25 cellular contexts compared by ENCODE assay signal in genomic region chr3:139930201-139930600, GRCh38.
"Had no signal": no experiment of that assay in that cellular context is flagged by ENCODE, and none has a peak within 500 bp of the region (broad histone marks: within the 10 kb centered on the region; RNA-seq: fewer than 3 reads in every experiment).

No MANE protein-coding gene starts in this region.

- DNase-seq: dermis blood vessel endothelial cell; effector memory CD4-positive, alpha-beta T cell; esophagus squamous epithelium; foreskin fibroblast; gastrocnemius medialis; head of caudate nucleus; kidney; left cardiac atrium; left lung; mesendoderm; midbrain; naive thymus-derived CD4-positive, alpha-beta T cell; stimulated activated CD4-positive, alpha-beta T cell treated with anti-CD3 and anti-CD28 coated beads, Interleukin-2, amount 100 ng/mL, for 24 hours; stimulated activated CD4-positive, alpha-beta T cell treated with anti-CD3 and anti-CD28 coated beads, Interleukin-4, amount 100 ng/mL, for 24 hours; stimulated activated naive CD4-positive, alpha-beta T cell treated with Interleukin-2 at 50 U/mL for 16 hours; stomach; thyroid gland; trophoblast cell had no signal

- H3K4me1 ChIP-seq: gastrocnemius medialis, neural progenitor cell, parathyroid adenoma, right atrium auricular region had no signal

- H3K27me3 ChIP-seq: gastrocnemius medialis, right atrium auricular region, vagina had no signal

- H3K4me3 ChIP-seq: coronary artery, esophagus squamous epithelium, gastrocnemius medialis, left lung, neural progenitor cell, right atrium auricular region, stomach, thyroid gland, vagina had no signal

- H3K36me3 ChIP-seq: esophagus squamous epithelium, gastrocnemius medialis, left lung, neural progenitor cell, right atrium auricular region, stomach, thyroid gland, vagina had no signal

- H3K9me3 ChIP-seq: esophagus squamous epithelium, gastrocnemius medialis, left lung, right atrium auricular region, stomach, thyroid gland, vagina had no signal

- H3K27ac ChIP-seq: coronary artery, esophagus squamous epithelium, gastrocnemius medialis, left lung, neural progenitor cell, parathyroid adenoma, right atrium auricular region, stomach, thyroid gland, vagina had no signal

- ATAC-seq: gastrocnemius medialis; left cardiac atrium; left lung; naive thymus-derived CD4-positive, alpha-beta T cell; sciatic nerve; stimulated activated effector memory CD8-positive, alpha-beta T cell treated with anti-CD3 and anti-CD28 coated beads, Interleukin-12 subunit alpha, Interleukin-12 subunit beta, amount 100 ng/mL, for 72 hours had no signal
